In genomic region chr5:175133185-175133584, GRCh38 we compare ENCODE assay signal across 18 cellular contexts.
A peak's percentile ranks its signal among the peaks of the same experiment; 100 is the strongest.
DNase-seq lines count a peak whose midpoint lies in the region; ATAC-seq, FAIRE-seq and TF ChIP-seq lines count a peak whose summit lies in the region.
"Had no signal": no experiment of that assay in that cellular context is flagged by ENCODE, and none has a peak within 500 bp of the region (broad histone marks: within the 10 kb centered on the region; RNA-seq: fewer than 3 reads in every experiment).

No MANE protein-coding gene starts in this region.

- H3K4ac ChIP-seq in H9 (ENCODE audit: low read depth, low read length) (no peak overlapping the region), H1 (replicated peaks; ENCODE audit: insufficient read length, low read depth, low read length) (no peak overlapping the region), mesendoderm (ENCODE audit: low read depth, low read length) (no peak overlapping the region)

- H4K5ac ChIP-seq in H9 (ENCODE audit: insufficient read length, low read depth, low read length) (no peak overlapping the region), H1 (ENCODE audit: insufficient read length, low read depth, low read length) (no peak overlapping the region), mesendoderm (ENCODE audit: low read length) (no peak overlapping the region)

- H4K20me1 ChIP-seq in H9 (ENCODE audit: control insufficient read depth, insufficient read depth, insufficient read length) (no peaks in the 10 kb centered on the region), H1 (replicated peaks in 1 of 2; ENCODE audit: control insufficient read depth in 1 of 2, insufficient read depth in 2 of 2, low read length in 2 of 2) (no peaks in the 10 kb centered on the region)

- TF ChIP-seq CTCF in H9 (conservative IDR thresholded peaks at IDR 0.05) (peak; percentile 31; the same call in 2 of the 3 replicates), H1 (IDR thresholded peaks at IDR 0.05; ENCODE audit: control extremely low read depth in 1 of 3, insufficient read depth in 1 of 3, low read depth in 1 of 3, low read length in 3 of 3) (peak in 2 of 3 experiments; percentile 23 to 25; a peak in 3 of 4 replicates)

- CTCF ChIA-PET in H1 (lab: Charles Lee; ENCODE audit: partially characterized antibody): interaction anchor here (1.2 to 1.3 kb wide), 2 partner anchors 181 to 185 kb away, joined by 3 read pairs; no protein-coding TSS in a partner anchor

- no peak overlapping the region for H4K91ac ChIP-seq in H9 (ENCODE audit: insufficient read length, low read depth, low read length)
- no peak overlapping the region for H4K91ac ChIP-seq in H1 (replicated peaks; ENCODE audit: insufficient read length, low read length)

- peaks cover 5 to 10% of the 10 kb centered on the region in 2 experiments; a peak in 3 of 5 replicates for H3K9me3 Mint-ChIP-seq in H9

- no peak overlapping the region for H3K56ac ChIP-seq in H9 (ENCODE audit: insufficient read length, low read depth, low read length)
- H3K56ac ChIP-seq in H1 (replicated peaks; ENCODE audit: insufficient read length, low read depth, low read length): no peak overlapping the region
- no peak overlapping the region for H3K56ac ChIP-seq in mesendoderm (ENCODE audit: low read length)

- H3K79me2 ChIP-seq in H9 (ENCODE audit: insufficient read depth, low read length) (no peaks in the 10 kb centered on the region), H1 (ENCODE audit: control insufficient read depth in 1 of 2, insufficient read depth in 2 of 2, low read length in 2 of 2) (no peaks in the 10 kb centered on the region), mesendoderm (ENCODE audit: control insufficient read depth, insufficient read depth, low read length) (no peaks in the 10 kb centered on the region)

- no peak overlapping the region for H3K14ac ChIP-seq in H9 (ENCODE audit: insufficient read depth, low read length)
- no peak overlapping the region for H3K14ac ChIP-seq in H1 (ENCODE audit: insufficient read length)

- no peak for TF ChIP-seq EP300 in H1 (IDR thresholded peaks at IDR 0.05; ENCODE audit: borderline replicate concordance in 1 of 2, low read depth in 2 of 2, low read length in 2 of 2)

- H2AK5ac ChIP-seq in H9 (ENCODE audit: insufficient read length, low read length) (no peak overlapping the region), H1 (ENCODE audit: low read depth, low read length) (no peak overlapping the region), mesendoderm (ENCODE audit: low read length) (no peak overlapping the region)

- ATAC-seq in HG02885 (IDR thresholded peaks at IDR 0.05; ENCODE audit: poor library complexity, unreplicated experiment) (no peak), GM19324 (IDR thresholded peaks at IDR 0.05; ENCODE audit: low FRiP score, unreplicated experiment) (no peak)

- H2BK12ac ChIP-seq in H9 (ENCODE audit: insufficient read length, low read depth, low read length) (no peak overlapping the region), H1 (ENCODE audit: low read depth, low read length) (no peak overlapping the region)

- POLR2A ChIA-PET in H1 (lab: Charles Lee; ENCODE audit: partially characterized antibody): no interaction called here

- H3K36me3 ChIP-seq in H1 (ENCODE audit: control insufficient read depth in 2 of 4, insufficient read depth in 4 of 4, low read length in 3 of 4) (no peaks in the 10 kb centered on the region), mesendoderm (ENCODE audit: control insufficient read depth, insufficient read depth, low read length) (no peaks in the 10 kb centered on the region)
- H3K36me3 ChIP-seq: Peyer's patch had no signal

- H3K27me3 Mint-ChIP-seq in H9 (ENCODE audit: low read depth): no peaks in the 10 kb centered on the region; the same call in 1 of the 2 replicates
- H3K27me3 Mint-ChIP-seq: B cell; CD4-positive, alpha-beta T cell had no signal

- peak overlapping the region in 2 of 3 experiments; percentile 19 to 37; a peak in 3 of 7 replicates for H3K27ac Mint-ChIP-seq in H9
- H3K27ac Mint-ChIP-seq: B cell; CD4-positive, alpha-beta T cell had no signal

- H3K9me3 ChIP-seq in H9 (ENCODE audit: control insufficient read depth, low read depth, low read length) (no peaks in the 10 kb centered on the region), H1 (ENCODE audit: insufficient read depth in 2 of 2, low read depth in 1 of 2, low read length in 1 of 2) (no peaks in the 10 kb centered on the region; a peak in 1 of 4 replicates)
- H3K9me3 ChIP-seq: Peyer's patch had no signal

- TF ChIP-seq RAD21 in H1 (IDR thresholded peaks at IDR 0.05 in 1 of 2, conservative IDR thresholded peaks at IDR 0.05 in 1 of 2; ENCODE audit: low read depth in 2 of 2, low read length in 2 of 2): peak; percentile 53 to 62

- H4K8ac ChIP-seq in H9 (replicated peaks; ENCODE audit: insufficient read length, low read depth, low read length) (no peak overlapping the region), H1 (ENCODE audit: extremely low read depth, insufficient read depth, low read length) (no peak overlapping the region), mesendoderm (ENCODE audit: low read depth, low read length) (no peak overlapping the region)

- WGBS in H9 (ENCODE audit: extremely low coverage, insufficient read length, low lambda C conversion rate): no CpG with 5 or more reads among the region's 5 CpGs
- WGBS in H1 (ENCODE audit: extremely low coverage in 1 of 2, insufficient coverage in 1 of 2, insufficient read length in 1 of 2, insufficient replicate concordance in 2 of 2, low coverage in 1 of 2, low lambda C conversion rate in 2 of 2, missing lambda C conversion rate in 1 of 2), 2 experiments: 87% methylated on average over 5 of the region's 5 CpGs; no CpG with 5 or more reads in 1 of the 2 experiments
- no CpG with 5 or more reads among the region's 5 CpGs for WGBS in mesendoderm (ENCODE audit: extremely low coverage, insufficient coverage, low lambda C conversion rate)

- no peak overlapping the region for H3K4me2 ChIP-seq in H9 (ENCODE audit: insufficient read depth, insufficient read length, low read length)
- no peak overlapping the region for H3K4me2 ChIP-seq in H1 (ENCODE audit: insufficient read depth in 1 of 2, low read depth in 2 of 2, low read length in 2 of 2)
- no peak overlapping the region for H3K4me2 ChIP-seq in mesendoderm (ENCODE audit: low read length)

- no peak overlapping the region for H2BK5ac ChIP-seq in H9 (ENCODE audit: insufficient read length, low read length)
- no peak overlapping the region for H2BK5ac ChIP-seq in H1 (ENCODE audit: low read depth, low read length)
- no peak overlapping the region for H2BK5ac ChIP-seq in mesendoderm (ENCODE audit: low read length)

- H3K23me2 ChIP-seq in H9 (ENCODE audit: insufficient read length, low read depth, low read length, poor library complexity, severe bottlenecking): peaks cover 2% of the 10 kb centered on the region
- H3K23me2 ChIP-seq in H1 (ENCODE audit: low read depth, low read length): no peaks in the 10 kb centered on the region

- H2AFZ ChIP-seq in H9 (ENCODE audit: low read length) (no peak overlapping the region), H1 (ENCODE audit: low read length) (no peak overlapping the region)

- no peak overlapping the region for H3K23ac ChIP-seq in H9 (ENCODE audit: insufficient read length, low read depth, low read length)
- H3K23ac ChIP-seq in H1 (ENCODE audit: insufficient read length): no peak overlapping the region
- no peak overlapping the region for H3K23ac ChIP-seq in mesendoderm (ENCODE audit: low read length)

- H2BK20ac ChIP-seq in H9 (ENCODE audit: low read depth, low read length, poor library complexity, severe bottlenecking): no peak overlapping the region
- no peak overlapping the region for H2BK20ac ChIP-seq in H1 (ENCODE audit: low read length)

- no peak for TF ChIP-seq POLR2A in H1 (IDR thresholded peaks at IDR 0.05; ENCODE audit: control extremely low read depth in 1 of 2, low read depth in 2 of 2, low read length in 2 of 2)

- peaks cover 5% of the 10 kb centered on the region; the same call in 1 of the 2 replicates for H3K4me1 ChIP-seq in H9 (ENCODE audit: insufficient read depth, low read length)
- peaks cover 0 to 5% (median 3%) of the 10 kb centered on the region in 4 experiments; a peak in 2 of 7 replicates for H3K4me1 ChIP-seq in H1 (replicated peaks in 1 of 4; ENCODE audit: control insufficient read depth in 3 of 4, insufficient read depth in 4 of 4, low read length in 3 of 4)
- H3K4me1 ChIP-seq in mesendoderm (ENCODE audit: control insufficient read depth, low read depth, low read length): peaks cover 4% of the 10 kb centered on the region
- H3K4me1 ChIP-seq: Peyer's patch had no signal

- no peaks in the 10 kb centered on the region for H3K27me3 ChIP-seq in H9 (ENCODE audit: insufficient read depth, low read length)
- H3K27me3 ChIP-seq in H1 (replicated peaks in 1 of 4; ENCODE audit: control insufficient read depth in 3 of 4, extremely low read depth in 1 of 4, insufficient read depth in 3 of 4, low read length in 3 of 4): no peaks in the 10 kb centered on the region
- no peaks in the 10 kb centered on the region for H3K27me3 ChIP-seq in mesendoderm (ENCODE audit: insufficient read depth, low read length, poor library complexity)
- H3K27me3 ChIP-seq: Peyer's patch had no signal

- H3K36me3 Mint-ChIP-seq in H9 (ENCODE audit: insufficient read depth in 1 of 3, low read depth in 3 of 3): peaks cover 0 to 4% (median 0%) of the 10 kb centered on the region in 3 experiments; a peak in 2 of 7 replicates

- H3K4me3 ChIP-seq in H1 (ENCODE audit: extremely low read depth in 1 of 4, insufficient read depth in 2 of 4, low read depth in 3 of 4, low read length in 4 of 4) (no peak overlapping the region), mesendoderm (ENCODE audit: low read length) (no peak overlapping the region)
- H3K4me3 ChIP-seq: Peyer's patch had no signal

- H3K18ac ChIP-seq in H9 (ENCODE audit: insufficient read length, low read depth, low read length): no peak overlapping the region
- H3K18ac ChIP-seq in H1 (ENCODE audit: extremely low read depth, low read length): no peak overlapping the region
- H3K18ac ChIP-seq in mesendoderm (ENCODE audit: low read length): no peak overlapping the region

- no peaks in the 10 kb centered on the region for H3K79me1 ChIP-seq in H9 (ENCODE audit: insufficient read depth, low read depth, low read length, poor library complexity, severe bottlenecking)
- no peaks in the 10 kb centered on the region for H3K79me1 ChIP-seq in H1 (ENCODE audit: low read depth, low read length)
- no peaks in the 10 kb centered on the region for H3K79me1 ChIP-seq in mesendoderm (ENCODE audit: low read length)

- no peak overlapping the region for H3K27ac ChIP-seq in H9 (ENCODE audit: insufficient read length, low read depth, low read length)
- no peak overlapping the region for H3K27ac ChIP-seq in H1 (ENCODE audit: low read depth, low read length)
- H3K27ac ChIP-seq in mesendoderm (ENCODE audit: low read depth, low read length): no peak overlapping the region
- no peak overlapping the region for H3K27ac ChIP-seq in substantia nigra (ENCODE audit: low read depth, low read length, poor library complexity, severe bottlenecking)
- H3K27ac ChIP-seq: Peyer's patch had no signal

- H3K9ac ChIP-seq in H9 (ENCODE audit: extremely low read depth, insufficient read length, low read length) (no peak overlapping the region), H1 (replicated peaks in 1 of 4; ENCODE audit: extremely low read depth in 1 of 4, low read depth in 3 of 4, low read length in 3 of 4) (no peak overlapping the region), mesendoderm (ENCODE audit: low read length) (no peak overlapping the region)

- H3K4me3 Mint-ChIP-seq in H9: no peak overlapping the region
- H3K4me3 Mint-ChIP-seq: B cell; CD4-positive, alpha-beta T cell had no signal

- FAIRE-seq in H1 (lab: Jason Lieb, UNC): peak; percentile 24

- H2BK120ac ChIP-seq in H9 (ENCODE audit: low read depth, low read length, poor library complexity, severe bottlenecking) (no peak overlapping the region), H1 (replicated peaks; ENCODE audit: low read depth, low read length) (no peak overlapping the region), mesendoderm (ENCODE audit: low read depth, low read length) (no peak overlapping the region)

- H3T11ph ChIP-seq in H9 (ENCODE audit: low read length): no peak overlapping the region

- peaks cover 15 to 22% of the 10 kb centered on the region in 2 experiments for H3K4me1 Mint-ChIP-seq in H9
- H3K4me1 Mint-ChIP-seq: B cell had no signal

- peak; percentile 7 for DNase-seq in NCI-H1694 treated with DMSO at 0.1 percent for 48 hours (lab: John Stamatoyannopoulos, UW)
- DNase-seq in NCI-H1694 (lab: John Stamatoyannopoulos, UW): no peak
- no peak for DNase-seq in H9
- no peak for DNase-seq in H1 (ENCODE audit: low read depth in 1 of 2, low spot score in 2 of 2)
- DNase-seq in mesendoderm: peak; percentile 52
- DNase-seq in substantia nigra (lab: John Stamatoyannopoulos, UW): no peak
- DNase-seq: CD4-positive, alpha-beta T cell; HCEC 1CT; Karpas-422; MM.1S; NCI-H1105; NCI-H187 treated with DMSO at 0.1 percent for 48 hours; NCI-H69; Peyer's patch; SHP77 had no signal

- H2BK15ac ChIP-seq in H9 (ENCODE audit: low read depth, low read length) (no peak overlapping the region), H1 (ENCODE audit: low read length) (no peak overlapping the region), mesendoderm (replicated peaks; ENCODE audit: low read depth) (no peak overlapping the region)

Comparison
In these comparisons a context has a peak if more than half of its experiments do, and no peak if none do; other contexts are left out.
1. DNase-seq: peak in NCI-H1694 treated with DMSO at 0.1 percent for 48 hours (single experiment) and mesendoderm (single experiment); none in NCI-H1694 (single experiment), H9 (single experiment), H1 (0 of 2) and substantia nigra (0 of 49).